ENCODE assay signal across 9 cellular contexts in the genomic region with DNA sequence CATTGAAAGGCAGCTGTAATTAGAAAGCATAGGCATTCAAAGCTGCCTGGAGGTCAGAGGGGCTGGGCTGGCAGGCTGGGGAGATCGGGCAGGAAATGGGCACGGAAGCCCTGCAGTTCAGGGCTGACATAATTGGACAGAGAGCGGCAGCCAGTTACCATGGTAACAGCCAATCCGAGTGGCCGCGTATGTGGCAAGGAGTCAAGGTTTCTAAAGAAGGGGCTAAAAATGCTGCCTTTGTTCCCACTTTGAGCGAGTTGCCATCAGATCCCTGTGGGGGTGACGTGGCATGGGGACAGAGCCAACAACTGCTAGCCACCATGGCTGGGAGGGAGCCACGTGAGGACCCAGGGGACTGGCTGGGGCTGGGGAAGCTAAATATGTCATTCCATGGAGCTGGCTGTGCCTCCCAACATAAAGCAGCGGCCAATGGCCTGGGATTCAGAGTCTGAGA. TPM values are rescaled to one million over a fixed set of nuclear protein-coding genes. Genes with fewer than 3 reads are reported as not detected.
DNase-seq lines count a peak whose midpoint lies in the region; ATAC-seq and TF ChIP-seq lines count a peak whose summit lies in the region.
"Had no signal": no experiment of that assay in that cellular context is flagged by ENCODE, and none has a peak within 500 bp of the region (broad histone marks: within the 10 kb centered on the region; RNA-seq: fewer than 3 reads in every experiment).

No MANE protein-coding gene starts in this region.

- no peaks in the 10 kb centered on the region for H3K36me3 ChIP-seq in heart right ventricle
- H3K36me3 ChIP-seq: Peyer's patch had no signal

- H3K27ac Mint-ChIP-seq in activated naive CD4-positive, alpha-beta T cell treated with anti-CD3 and anti-CD28 coated beads, Interleukin-2, amount 50 U/mL, for 72 hours: peak overlapping the region; percentile 86 to 94

- peak; percentile 17 for DNase-seq in GM04504 (ENCODE audit: low read depth)
- DNase-seq in NCI-H69 (lab: John Stamatoyannopoulos, UW): peak; percentile 96
- DNase-seq in activated naive CD4-positive, alpha-beta T cell treated with anti-CD3 and anti-CD28 coated beads, Interleukin-2, amount 50 U/mL, for 72 hours (ENCODE audit: low spot score in 2 of 2): peak in 1 of 2 donors; percentile 22
- peak; percentile 77 to 81 for DNase-seq in heart right ventricle
- DNase-seq in posterior cingulate gyrus: peak; percentile 94 to 99 (median 96)

- TF ChIP-seq CTCF in heart right ventricle (IDR thresholded peaks at IDR 0.05): no peak

- ATAC-seq in activated naive CD4-positive, alpha-beta T cell treated with anti-CD3 and anti-CD28 coated beads, Interleukin-2, amount 50 U/mL, for 72 hours: peak; percentile 61 to 75
- ATAC-seq in heart right ventricle: peak; percentile 84 to 92 (median 88)
- ATAC-seq in GM21737 (IDR thresholded peaks at IDR 0.05; ENCODE audit: unreplicated experiment): no peak
- no peak for ATAC-seq in HG03342 (IDR thresholded peaks at IDR 0.05; ENCODE audit: unreplicated experiment)
- no peak for ATAC-seq in GM21447 (IDR thresholded peaks at IDR 0.05; ENCODE audit: unreplicated experiment)

- 5 to 8% methylated on average over 10 of the region's 10 CpGs for WGBS in heart right ventricle, 2 donors

- no peaks in the 10 kb centered on the region for H3K27me3 ChIP-seq in heart right ventricle
- H3K27me3 ChIP-seq: Peyer's patch had no signal

- H3K9me3 ChIP-seq in heart right ventricle: no peaks in the 10 kb centered on the region
- H3K9me3 ChIP-seq: Peyer's patch had no signal

- no peaks in the 10 kb centered on the region for H3K9me3 Mint-ChIP-seq in activated naive CD4-positive, alpha-beta T cell treated with anti-CD3 and anti-CD28 coated beads, Interleukin-2, amount 50 U/mL, for 72 hours

- H3K4me3 ChIP-seq in heart right ventricle: peak overlapping the region in 7 of 10 donors; percentile 2 to 41 (median 36)
- H3K4me3 ChIP-seq: Peyer's patch had no signal

- peaks cover 0 to 36% (median 16%) of the 10 kb centered on the region in 9 donors for H3K4me1 ChIP-seq in heart right ventricle

- peak overlapping the region in 8 of 10 donors; percentile 31 to 80 (median 71) for H3K27ac ChIP-seq in heart right ventricle
- H3K27ac ChIP-seq: Peyer's patch had no signal

- intact Hi-C loops in heart right ventricle (cut with DNase I): loop anchor here in 4 of 10 donors (5.0 kb wide), 4 partner anchors 43 to 52 kb away; partner anchors contain the start of genes GNPDA1 (in 1 of the 4) and NDFIP1 (in 1 of the 4)
- intact Hi-C loops in posterior cingulate gyrus (cut with DNase I): loop anchor here (1.0 kb wide), 2 partner anchors 45 to 51 kb away; partner anchors contain the start of gene GNPDA1

- H3K36me3 Mint-ChIP-seq in activated naive CD4-positive, alpha-beta T cell treated with anti-CD3 and anti-CD28 coated beads, Interleukin-2, amount 50 U/mL, for 72 hours: no peaks in the 10 kb centered on the region

RNA-seq across cellular contexts. Expression of gene NDFIP1, which starts 44.7 kb away (rescaled TPM):
- total RNA-seq in activated naive CD4-positive, alpha-beta T cell treated with anti-CD3 and anti-CD28 coated beads, Interleukin-2, amount 50 U/mL, for 72 hours: 10 to 100 TPM; 70.5 to 92.3 TPM
- total RNA-seq in heart right ventricle: 10 to 100 TPM; 52.7 to 67.4 (median 60.7) TPM
- 10 to 100 TPM; 25.2 to 52.8 TPM for polyA plus RNA-seq in heart right ventricle

RNA-seq across cellular contexts. Expression of gene GNPDA1, which starts 51.1 kb away (rescaled TPM):
- total RNA-seq in activated naive CD4-positive, alpha-beta T cell treated with anti-CD3 and anti-CD28 coated beads, Interleukin-2, amount 50 U/mL, for 72 hours: 100 to 1,000 TPM; 162 to 166 TPM
- 10 to 100 TPM; 18.9 to 24.3 (median 20.9) TPM for total RNA-seq in heart right ventricle
- polyA plus RNA-seq in heart right ventricle: 10 to 100 TPM; 11.6 to 14.3 TPM

Comparison
In these comparisons a context has a peak if more than half of its experiments do, and no peak if none do; other contexts are left out.
1. ATAC-seq: peak in activated naive CD4-positive, alpha-beta T cell treated with anti-CD3 and anti-CD28 coated beads, Interleukin-2, amount 50 U/mL, for 72 hours (2 of 2) and heart right ventricle (8 of 8); none in GM21737 (single experiment), HG03342 (single experiment) and GM21447 (single experiment).
2. RNA of gene GNPDA1, which starts 51.1 kb away (total RNA-seq): 162 to 166 TPM in activated naive CD4-positive, alpha-beta T cell treated with anti-CD3 and anti-CD28 coated beads, Interleukin-2, amount 50 U/mL, for 72 hours; 18.9 to 24.3 TPM in heart right ventricle; every median in the first group is over 4 times any median in the second.